ENCODE assay signal across 20 cellular contexts in the genomic region with DNA sequence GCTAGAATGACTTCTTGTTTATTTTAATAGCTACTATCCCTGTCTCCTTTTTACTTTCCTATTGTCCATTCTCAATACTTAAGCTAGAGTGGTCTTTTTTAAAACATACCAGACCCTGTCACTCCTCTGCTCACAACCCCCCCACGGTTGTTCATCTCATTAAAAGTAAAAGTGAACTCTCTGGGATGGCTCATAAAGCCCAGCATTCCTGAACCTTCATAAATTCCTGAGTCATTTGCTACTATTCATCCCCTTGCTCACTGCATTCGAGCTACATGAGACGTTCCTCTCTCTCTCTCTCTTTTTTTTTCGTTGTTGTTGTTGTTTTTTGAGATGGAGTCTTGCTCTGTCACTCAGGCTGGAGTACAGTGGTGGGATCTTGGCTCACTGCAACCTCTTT.
A peak's percentile ranks its signal among the peaks of the same experiment; 100 is the strongest.
DNase-seq lines count a peak whose midpoint lies in the region; ATAC-seq and TF ChIP-seq lines count a peak whose summit lies in the region.
"Had no signal": no experiment of that assay in that cellular context is flagged by ENCODE, and none has a peak within 500 bp of the region (broad histone marks: within the 10 kb centered on the region; RNA-seq: fewer than 3 reads in every experiment).

No MANE protein-coding gene starts in this region.

- H3K9me3 ChIP-seq in ovary (no peaks in the 10 kb centered on the region), testis (no peaks in the 10 kb centered on the region)
- H3K9me3 ChIP-seq: BLaER1 treated with 17β-estradiol and CSF1 and Interleukin-3, amounts not matched to agents 10 nM and 100 nM; MG63; Peyer's patch had no signal

- DNase-seq in ELF-1 (ENCODE audit: low read depth, low spot score) (peak; percentile 3), NCI-H226 (peak; percentile 5), epithelial cell of esophagus (ENCODE audit: low read depth) (peak; percentile 57), neural crest cell (ENCODE audit: low read depth, low spot score) (no peak), ovary (no peak), T-helper 1 cell (no peak), testis (no peak)
- DNase-seq: activated CD4-positive, CD25-positive, alpha-beta regulatory T cell; activated effector memory CD4-positive, alpha-beta T cell treated with anti-CD3 and anti-CD28 coated beads, Interleukin-2, amount 50 U/mL, for 16 hours; DMS 273 treated with DMSO at 0.1 percent for 48 hours; dorsolateral prefrontal cortex; MG63; naive B cell; NCI-H1930; NCI-H69; Peyer's patch; T-cell had no signal

- no peak overlapping the region for H3K4me3 Mint-ChIP-seq in neural crest cell
- H3K4me3 Mint-ChIP-seq: brain, naive B cell, T-cell had no signal

- H3K36me3 Mint-ChIP-seq in neural crest cell (ENCODE audit: low read depth), result no peaks in the 10 kb centered on the region
- H3K36me3 Mint-ChIP-seq: brain, naive B cell, T-cell had no signal

- TF ChIP-seq POLR2A in ovary (IDR thresholded peaks at IDR 0.05) (no peak), testis (IDR thresholded peaks at IDR 0.05) (no peak)

- 70 to 79% (median 75%) methylated on average over 4 of the region's 4 CpGs for WGBS in ovary, 3 donors
- WGBS in testis, 2 donors, result 62 to 66% methylated on average over 4 of the region's 4 CpGs

- H3K27ac Mint-ChIP-seq in neural crest cell (ENCODE audit: unreplicated experiment), result peak overlapping the region; percentile 36
- H3K27ac Mint-ChIP-seq: brain, naive B cell, T-cell had no signal

- ATAC-seq in GM18870 (IDR thresholded peaks at IDR 0.05; ENCODE audit: unreplicated experiment), result no peak
- ATAC-seq: T-cell had no signal

- no peaks in the 10 kb centered on the region for H3K27me3 ChIP-seq in ovary
- H3K27me3 ChIP-seq in testis, result no peaks in the 10 kb centered on the region
- H3K27me3 ChIP-seq: BLaER1 treated with 17β-estradiol and CSF1 and Interleukin-3, amounts not matched to agents 10 nM and 100 nM; dorsolateral prefrontal cortex; MG63; Peyer's patch had no signal

- H3K27ac ChIP-seq in ovary (no peak overlapping the region), testis (no peak overlapping the region)
- H3K27ac ChIP-seq: BLaER1 treated with 17β-estradiol and CSF1 and Interleukin-3, amounts not matched to agents 10 nM and 100 nM; dorsolateral prefrontal cortex; Peyer's patch had no signal

- no peaks in the 10 kb centered on the region for H3K4me1 ChIP-seq in ovary (ENCODE audit: insufficient read depth)
- no peaks in the 10 kb centered on the region for H3K4me1 ChIP-seq in testis
- H3K4me1 ChIP-seq: BLaER1 treated with 17β-estradiol and CSF1 and Interleukin-3, amounts not matched to agents 10 nM and 100 nM; Peyer's patch had no signal

- H3K4me3 ChIP-seq in epithelial cell of esophagus (ENCODE audit: low read length) (no peak overlapping the region), ovary (no peak overlapping the region), testis (no peak overlapping the region)
- H3K4me3 ChIP-seq: BLaER1 treated with 17β-estradiol and CSF1 and Interleukin-3, amounts not matched to agents 10 nM and 100 nM; dorsolateral prefrontal cortex; MG63; Peyer's patch had no signal

- TF ChIP-seq EP300 in ovary (IDR thresholded peaks at IDR 0.05), result no peak

- peaks cover 2% of the 10 kb centered on the region for H3K9me3 Mint-ChIP-seq in neural crest cell
- H3K9me3 Mint-ChIP-seq: T-cell had no signal

- TF ChIP-seq CTCF in epithelial cell of esophagus (IDR thresholded peaks at IDR 0.05; ENCODE audit: insufficient read depth, low read depth, low read length, missing control alignments) (no peak), neural crest cell (conservative IDR thresholded peaks at IDR 0.05) (no peak), ovary (IDR thresholded peaks at IDR 0.05) (no peak), testis (IDR thresholded peaks at IDR 0.05) (no peak)

- intact Hi-C loops in ovary (cut with DNase I), result loop anchor here in 1 of 4 donors (10.0 kb wide), 1 partner anchor 170 kb away; no protein-coding TSS in a partner anchor
- intact Hi-C loops in testis (cut with DNase I; ENCODE audit: low total_unique reads), result no loop called here

- H3K4me1 Mint-ChIP-seq in neural crest cell, result peaks cover 9% of the 10 kb centered on the region
- H3K4me1 Mint-ChIP-seq: naive B cell, T-cell had no signal

- no peaks in the 10 kb centered on the region for H3K27me3 Mint-ChIP-seq in neural crest cell (ENCODE audit: low read depth)
- H3K27me3 Mint-ChIP-seq: brain, T-cell had no signal

- H3K36me3 ChIP-seq in ovary, result no peaks in the 10 kb centered on the region
- no peaks in the 10 kb centered on the region for H3K36me3 ChIP-seq in testis (ENCODE audit: low read depth, missing control alignments)
- H3K36me3 ChIP-seq: BLaER1 treated with 17β-estradiol and CSF1 and Interleukin-3, amounts not matched to agents 10 nM and 100 nM; MG63; Peyer's patch had no signal

Comparison
In these comparisons a context has a peak if more than half of its experiments do, and no peak if none do; other contexts are left out.
1. DNase-seq: peak in ELF-1 (single experiment), NCI-H226 (single experiment) and epithelial cell of esophagus (single experiment); none in neural crest cell (single experiment), ovary (0 of 5), T-helper 1 cell (0 of 5) and testis (single experiment).